Comparison of ENCODE assay signal across 9 cellular contexts in genomic region chr9:38432922-38433510, GRCh38. TPM values are rescaled to one million over a fixed set of nuclear protein-coding genes. Genes with fewer than 3 reads are reported as not detected.
DNase-seq lines count a peak whose midpoint lies in the region; ATAC-seq and TF ChIP-seq lines count a peak whose summit lies in the region.
"Had no signal": no experiment of that assay in that cellular context is flagged by ENCODE, and none has a peak within 500 bp of the region (broad histone marks: within the 10 kb centered on the region; RNA-seq: fewer than 3 reads in every experiment).

No MANE protein-coding gene starts in this region.

- TF ChIP-seq CTCF in HL-60 (IDR thresholded peaks at IDR 0.05; ENCODE audit: insufficient read depth, low read length) (peak; percentile 40), RWPE1 (conservative IDR thresholded peaks at IDR 0.05; ENCODE audit: low read depth) (peak; percentile 82), foreskin fibroblast (IDR thresholded peaks at IDR 0.05; ENCODE audit: low read depth, low read length) (peak; percentile 38), spleen (IDR thresholded peaks at IDR 0.05 in 8 of 11, conservative IDR thresholded peaks at IDR 0.05 in 3 of 11) (peak; percentile 36 to 72 (median 58))

- peaks cover 0 to 7% (median 0%) of the 10 kb centered on the region in 6 donors for H3K4me1 ChIP-seq in spleen

- no peaks in the 10 kb centered on the region for H3K36me3 Mint-ChIP-seq in stimulated activated naive B cell treated with anti-CD40 and anti-IgM and Interleukin-4, amounts not matched to agents 10 μg/mL and 1 μg/mL and 100 μg/mL, for 72 hours

- no peak overlapping the region for H3K4me3 ChIP-seq in HL-60 (replicated peaks; ENCODE audit: insufficient read depth, low read length)
- H3K4me3 ChIP-seq in foreskin fibroblast (ENCODE audit: low read depth in 1 of 2, low read length in 2 of 2) = no peak overlapping the region
- no peak overlapping the region for H3K4me3 ChIP-seq in spleen

- H3K9me3 ChIP-seq in spleen = no peaks in the 10 kb centered on the region

- no peaks in the 10 kb centered on the region for H3K36me3 ChIP-seq in spleen

- no peak overlapping the region for H3K27ac Mint-ChIP-seq in stimulated activated naive B cell treated with anti-CD40 and anti-IgM and Interleukin-4, amounts not matched to agents 10 μg/mL and 1 μg/mL and 100 μg/mL, for 72 hours
- H3K27ac Mint-ChIP-seq: T-helper 1 cell treated with Interleukin-12 subunit alpha and Interleukin-12 subunit beta and Interleukin-4 antibody, amounts not matched to agents 30 μg/mL and 1 μg/mL, for 36 hours had no signal

- no peak for TF ChIP-seq POLR2A in spleen (IDR thresholded peaks at IDR 0.05)

- intact Hi-C loops in spleen (cut with DNase I; ENCODE audit: low total_unique reads) = no loop called here

- peaks cover 9 to 21% of the 10 kb centered on the region in 2 donors for H3K27me3 Mint-ChIP-seq in stimulated activated naive B cell treated with anti-CD40 and anti-IgM and Interleukin-4, amounts not matched to agents 10 μg/mL and 1 μg/mL and 100 μg/mL, for 72 hours

- H3K27me3 ChIP-seq in HL-60 (ENCODE audit: insufficient read depth, poor library complexity, severe bottlenecking) (no peaks in the 10 kb centered on the region), spleen (replicated peaks in 1 of 7) (peaks cover 0 to 5% (median 0%) of the 10 kb centered on the region in 7 donors)

- POLR2A ChIA-PET in RWPE1 (lab: Yijun Ruan, JAX; ENCODE audit: low non-redundant PET) = interaction anchor here (0.6 kb wide), 1 partner anchor 16 kb away, joined by 3 read pairs; no protein-coding TSS in a partner anchor

- DNase-seq in DMS153 (lab: John Stamatoyannopoulos, UW) (peak; percentile 2), HL-60 (ENCODE audit: low read depth in 1 of 2, low spot score in 1 of 2) (peak in 1 of 2 experiments; percentile 27), RWPE1 (ENCODE audit: low spot score) (peak; percentile 51), foreskin fibroblast (peak; percentile 25 to 72), spleen (no peak)
- DNase-seq in stimulated activated naive B cell treated with anti-CD40 and anti-IgM and Interleukin-4, amounts not matched to agents 10 μg/mL and 1 μg/mL and 100 μg/mL, for 72 hours = no peak
- DNase-seq in activated T-cell treated with anti-CD3 and anti-CD28 coated beads, Interleukin-2, amount 50 U/mL, for 48 hours = no peak

- H3K4me3 Mint-ChIP-seq in stimulated activated naive B cell treated with anti-CD40 and anti-IgM and Interleukin-4, amounts not matched to agents 10 μg/mL and 1 μg/mL and 100 μg/mL, for 72 hours = no peak overlapping the region
- H3K4me3 Mint-ChIP-seq: T-helper 1 cell treated with Interleukin-12 subunit alpha and Interleukin-12 subunit beta and Interleukin-4 antibody, amounts not matched to agents 30 μg/mL and 1 μg/mL, for 36 hours had no signal

- no peak for ATAC-seq in stimulated activated naive B cell treated with anti-CD40 and anti-IgM and Interleukin-4, amounts not matched to agents 10 μg/mL and 1 μg/mL and 100 μg/mL, for 72 hours (replicated peaks)
- ATAC-seq in GM19351 (IDR thresholded peaks at IDR 0.05; ENCODE audit: unreplicated experiment) = no peak

- no peak overlapping the region for H3K27ac ChIP-seq in HL-60 (replicated peaks)
- no peak overlapping the region for H3K27ac ChIP-seq in RWPE1
- no peak overlapping the region for H3K27ac ChIP-seq in spleen

- H3K9me3 Mint-ChIP-seq in stimulated activated naive B cell treated with anti-CD40 and anti-IgM and Interleukin-4, amounts not matched to agents 10 μg/mL and 1 μg/mL and 100 μg/mL, for 72 hours = no peaks in the 10 kb centered on the region
- H3K9me3 Mint-ChIP-seq: T-helper 1 cell treated with Interleukin-12 subunit alpha and Interleukin-12 subunit beta and Interleukin-4 antibody, amounts not matched to agents 30 μg/mL and 1 μg/mL, for 36 hours had no signal

- CTCF ChIA-PET in RWPE1 (lab: Yijun Ruan, JAX) = interaction anchor here (0.6 to 1.4 kb wide), 6 partner anchors 8 to 298 kb away, joined by 3 to 6 read pairs (median 3); no protein-coding TSS in a partner anchor

- WGBS in spleen, 5 donors = 25 to 41% (median 30%) methylated on average over 3 of the region's 3 CpGs

- H3K4me1 Mint-ChIP-seq in stimulated activated naive B cell treated with anti-CD40 and anti-IgM and Interleukin-4, amounts not matched to agents 10 μg/mL and 1 μg/mL and 100 μg/mL, for 72 hours = peaks cover 8 to 19% of the 10 kb centered on the region in 2 donors

RNA-seq across cellular contexts. Expression of gene IGFBPL1, which starts 8.8 kb away (rescaled TPM):
- not detected for total RNA-seq in spleen
- not detected for polyA plus RNA-seq in spleen

RNA-seq across cellular contexts. Expression of gene ALDH1B1, which starts 40.5 kb away (rescaled TPM):
- 10 to 100 TPM in 2 of 7 donors, 1 to 10 TPM in 5; 6.1 to 14.7 (median 8.7) TPM for total RNA-seq in spleen
- 10 to 100 TPM in 1 of 3 donors, 1 to 10 TPM in 2; 4.0 to 10.8 (median 6.4) TPM for polyA plus RNA-seq in spleen

Comparison
In these comparisons a context has a peak if more than half of its experiments do, and no peak if none do; other contexts are left out.
1. DNase-seq: peak in DMS153 (single experiment), RWPE1 (single experiment) and foreskin fibroblast (2 of 2); none in spleen (single experiment), stimulated activated naive B cell treated with anti-CD40 and anti-IgM and Interleukin-4, amounts not matched to agents 10 μg/mL and 1 μg/mL and 100 μg/mL, for 72 hours (single experiment) and activated T-cell treated with anti-CD3 and anti-CD28 coated beads, Interleukin-2, amount 50 U/mL, for 48 hours (0 of 2).
2. Peak in every context shown above with its lines, with median percentiles within 50 percentile points of each other: CTCF ChIP-seq.